Comparison of ENCODE assay signal across 1 cellular context in genomic region chr6:138569970-138570715, GRCh38.
TF ChIP-seq lines count a peak whose summit lies in the region.

No MANE protein-coding gene starts in this region.

TF ChIP-seq in HepG2, 621 proteins besides CTCF, POLR2A, EP300 and RAD21 (continued from another document and continues in another):
- no peak for TF ChIP-seq PCBP1 (IDR thresholded peaks at IDR 0.05; ENCODE audit: borderline replicate concordance, low read depth, low read length)
- TF ChIP-seq CBX1 (IDR thresholded peaks at IDR 0.05; ENCODE audit: low read depth) = no peak
- no peak for TF ChIP-seq ZNF615 (CRISPR knock-in tag; IDR thresholded peaks at IDR 0.05; ENCODE audit: borderline replicate concordance)
- TF ChIP-seq, protein P1, sequence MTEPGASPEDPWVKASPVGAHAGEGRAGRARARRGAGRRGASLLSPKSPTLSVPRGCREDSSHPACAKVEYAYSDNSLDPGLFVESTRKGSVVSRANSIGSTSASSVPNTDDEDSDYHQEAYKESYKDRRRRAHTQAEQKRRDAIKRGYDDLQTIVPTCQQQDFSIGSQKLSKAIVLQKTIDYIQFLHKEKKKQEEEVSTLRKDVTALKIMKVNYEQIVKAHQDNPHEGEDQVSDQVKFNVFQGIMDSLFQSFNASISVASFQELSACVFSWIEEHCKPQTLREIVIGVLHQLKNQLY (CRISPR knock-in tag; IDR thresholded peaks at IDR 0.05) = peak; percentile 15; the same call in 1 of the 2 replicates
- TF ChIP-seq HDAC1 (CRISPR knock-in tag; IDR thresholded peaks at IDR 0.05) = 0 out of 2 replicates have a peak, but pooled peaks have one; percentile 18
- TF ChIP-seq KLF15 (CRISPR knock-in tag; IDR thresholded peaks at IDR 0.05; ENCODE audit: borderline replicate concordance) = no peak
- no peak for TF ChIP-seq SRSF1 (optimal IDR thresholded peaks at IDR 0.05; ENCODE audit: low read depth, low read length)
- TF ChIP-seq ZMYM2 (CRISPR knock-in tag; IDR thresholded peaks at IDR 0.05) = no peak
- TF ChIP-seq ZBTB4 (CRISPR knock-in tag; IDR thresholded peaks at IDR 0.05; ENCODE audit: borderline replicate concordance) = no peak
- TF ChIP-seq NFE2L1 (CRISPR knock-in tag; IDR thresholded peaks at IDR 0.05; ENCODE audit: borderline replicate concordance) = no peak
- no peak for TF ChIP-seq PHF8 (CRISPR knock-in tag; IDR thresholded peaks at IDR 0.05)
- TF ChIP-seq, protein P2, sequence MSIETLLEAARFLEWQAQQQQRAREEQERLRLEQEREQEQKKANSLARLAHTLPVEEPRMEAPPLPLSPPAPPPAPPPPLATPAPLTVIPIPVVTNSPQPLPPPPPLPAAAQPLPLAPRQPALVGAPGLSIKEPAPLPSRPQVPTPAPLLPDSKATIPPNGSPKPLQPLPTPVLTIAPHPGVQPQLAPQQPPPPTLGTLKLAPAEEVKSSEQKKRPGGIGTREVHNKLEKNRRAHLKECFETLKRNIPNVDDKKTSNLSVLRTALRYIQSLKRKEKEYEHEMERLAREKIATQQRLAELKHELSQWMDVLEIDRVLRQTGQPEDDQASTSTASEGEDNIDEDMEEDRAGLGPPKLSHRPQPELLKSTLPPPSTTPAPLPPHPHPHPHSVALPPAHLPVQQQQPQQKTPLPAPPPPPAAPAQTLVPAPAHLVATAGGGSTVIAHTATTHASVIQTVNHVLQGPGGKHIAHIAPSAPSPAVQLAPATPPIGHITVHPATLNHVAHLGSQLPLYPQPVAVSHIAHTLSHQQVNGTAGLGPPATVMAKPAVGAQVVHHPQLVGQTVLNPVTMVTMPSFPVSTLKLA (IDR thresholded peaks at IDR 0.05) = peak; percentile 56
- TF ChIP-seq AGO1 (IDR thresholded peaks at IDR 0.05; ENCODE audit: low read depth, low read length, poor library complexity, severe bottlenecking) = no peak
- no peak for TF ChIP-seq ZNF639 (CRISPR knock-in tag; conservative IDR thresholded peaks at IDR 0.05)
- no peak for TF ChIP-seq ZBTB42 (CRISPR knock-in tag; IDR thresholded peaks at IDR 0.05)
- no peak for TF ChIP-seq ZNF3 (CRISPR knock-in tag; IDR thresholded peaks at IDR 0.05)
- no peak for TF ChIP-seq ZNF598 (CRISPR knock-in tag; IDR thresholded peaks at IDR 0.05; ENCODE audit: borderline replicate concordance)
- 0 out of 2 replicates have a peak, but pooled peaks have one; percentile 15 for TF ChIP-seq NFATC3 (CRISPR knock-in tag; IDR thresholded peaks at IDR 0.05)
- TF ChIP-seq ZNF720 (CRISPR knock-in tag; IDR thresholded peaks at IDR 0.05) = no peak
- no peak for TF ChIP-seq MEF2D (CRISPR knock-in tag; IDR thresholded peaks at IDR 0.05)
- TF ChIP-seq CHD2 (IDR thresholded peaks at IDR 0.05; ENCODE audit: low read depth, low read length) = no peak
- TF ChIP-seq ZNF660 (CRISPR knock-in tag; IDR thresholded peaks at IDR 0.05; ENCODE audit: borderline replicate concordance, low read depth) = no peak
- no peak for TF ChIP-seq SIN3A (IDR thresholded peaks at IDR 0.05; ENCODE audit: borderline replicate concordance, low read depth, low read length)
- no peak for TF ChIP-seq IKZF5 (CRISPR knock-in tag; IDR thresholded peaks at IDR 0.05)
- no peak for TF ChIP-seq ATF1 (CRISPR knock-in tag; IDR thresholded peaks at IDR 0.05)
- TF ChIP-seq ZZZ3 (CRISPR knock-in tag; IDR thresholded peaks at IDR 0.05; ENCODE audit: borderline replicate concordance) = no peak
- TF ChIP-seq SALL2 (CRISPR knock-in tag; IDR thresholded peaks at IDR 0.05) = no peak
- TF ChIP-seq, protein P3, sequence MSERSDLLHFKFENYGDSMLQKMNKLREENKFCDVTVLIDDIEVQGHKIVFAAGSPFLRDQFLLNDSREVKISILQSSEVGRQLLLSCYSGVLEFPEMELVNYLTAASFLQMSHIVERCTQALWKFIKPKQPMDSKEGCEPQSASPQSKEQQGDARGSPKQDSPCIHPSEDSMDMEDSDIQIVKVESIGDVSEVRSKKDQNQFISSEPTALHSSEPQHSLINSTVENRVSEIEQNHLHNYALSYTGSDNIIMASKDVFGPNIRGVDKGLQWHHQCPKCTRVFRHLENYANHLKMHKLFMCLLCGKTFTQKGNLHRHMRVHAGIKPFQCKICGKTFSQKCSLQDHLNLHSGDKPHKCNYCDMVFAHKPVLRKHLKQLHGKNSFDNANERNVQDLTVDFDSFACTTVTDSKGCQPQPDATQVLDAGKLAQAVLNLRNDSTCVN (CRISPR knock-in tag; IDR thresholded peaks at IDR 0.05; ENCODE audit: borderline replicate concordance) = no peak
- TF ChIP-seq ZBTB3 (CRISPR knock-in tag; IDR thresholded peaks at IDR 0.05; ENCODE audit: borderline replicate concordance, low read depth) = no peak
- 0 out of 2 replicates have a peak, but pooled peaks have one; percentile 20 for TF ChIP-seq ISL2 (CRISPR knock-in tag; IDR thresholded peaks at IDR 0.05)
- TF ChIP-seq ZNF101 (CRISPR knock-in tag; IDR thresholded peaks at IDR 0.05; ENCODE audit: borderline replicate concordance, low read depth) = 0 out of 2 replicates have a peak, but pooled peaks have one; percentile 25
- TF ChIP-seq, protein P4, sequence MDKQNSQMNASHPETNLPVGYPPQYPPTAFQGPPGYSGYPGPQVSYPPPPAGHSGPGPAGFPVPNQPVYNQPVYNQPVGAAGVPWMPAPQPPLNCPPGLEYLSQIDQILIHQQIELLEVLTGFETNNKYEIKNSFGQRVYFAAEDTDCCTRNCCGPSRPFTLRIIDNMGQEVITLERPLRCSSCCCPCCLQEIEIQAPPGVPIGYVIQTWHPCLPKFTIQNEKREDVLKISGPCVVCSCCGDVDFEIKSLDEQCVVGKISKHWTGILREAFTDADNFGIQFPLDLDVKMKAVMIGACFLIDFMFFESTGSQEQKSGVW (CRISPR knock-in tag; IDR thresholded peaks at IDR 0.05; ENCODE audit: borderline replicate concordance) = no peak
- no peak for TF ChIP-seq ZNF317 (CRISPR knock-in tag; IDR thresholded peaks at IDR 0.05)
- no peak for TF ChIP-seq ZNF432 (CRISPR knock-in tag; IDR thresholded peaks at IDR 0.05; ENCODE audit: borderline replicate concordance)
- TF ChIP-seq KMT2B (CRISPR knock-in tag; IDR thresholded peaks at IDR 0.05) = peak; percentile 27; the same call in 1 of the 2 replicates
- TF ChIP-seq ZNF619 (CRISPR knock-in tag; IDR thresholded peaks at IDR 0.05) = no peak
- no peak for TF ChIP-seq ZFP90 (CRISPR knock-in tag; IDR thresholded peaks at IDR 0.05; ENCODE audit: borderline replicate concordance)
- no peak for TF ChIP-seq ZNF253 (CRISPR knock-in tag; IDR thresholded peaks at IDR 0.05; ENCODE audit: borderline replicate concordance)
- TF ChIP-seq, protein P5, sequence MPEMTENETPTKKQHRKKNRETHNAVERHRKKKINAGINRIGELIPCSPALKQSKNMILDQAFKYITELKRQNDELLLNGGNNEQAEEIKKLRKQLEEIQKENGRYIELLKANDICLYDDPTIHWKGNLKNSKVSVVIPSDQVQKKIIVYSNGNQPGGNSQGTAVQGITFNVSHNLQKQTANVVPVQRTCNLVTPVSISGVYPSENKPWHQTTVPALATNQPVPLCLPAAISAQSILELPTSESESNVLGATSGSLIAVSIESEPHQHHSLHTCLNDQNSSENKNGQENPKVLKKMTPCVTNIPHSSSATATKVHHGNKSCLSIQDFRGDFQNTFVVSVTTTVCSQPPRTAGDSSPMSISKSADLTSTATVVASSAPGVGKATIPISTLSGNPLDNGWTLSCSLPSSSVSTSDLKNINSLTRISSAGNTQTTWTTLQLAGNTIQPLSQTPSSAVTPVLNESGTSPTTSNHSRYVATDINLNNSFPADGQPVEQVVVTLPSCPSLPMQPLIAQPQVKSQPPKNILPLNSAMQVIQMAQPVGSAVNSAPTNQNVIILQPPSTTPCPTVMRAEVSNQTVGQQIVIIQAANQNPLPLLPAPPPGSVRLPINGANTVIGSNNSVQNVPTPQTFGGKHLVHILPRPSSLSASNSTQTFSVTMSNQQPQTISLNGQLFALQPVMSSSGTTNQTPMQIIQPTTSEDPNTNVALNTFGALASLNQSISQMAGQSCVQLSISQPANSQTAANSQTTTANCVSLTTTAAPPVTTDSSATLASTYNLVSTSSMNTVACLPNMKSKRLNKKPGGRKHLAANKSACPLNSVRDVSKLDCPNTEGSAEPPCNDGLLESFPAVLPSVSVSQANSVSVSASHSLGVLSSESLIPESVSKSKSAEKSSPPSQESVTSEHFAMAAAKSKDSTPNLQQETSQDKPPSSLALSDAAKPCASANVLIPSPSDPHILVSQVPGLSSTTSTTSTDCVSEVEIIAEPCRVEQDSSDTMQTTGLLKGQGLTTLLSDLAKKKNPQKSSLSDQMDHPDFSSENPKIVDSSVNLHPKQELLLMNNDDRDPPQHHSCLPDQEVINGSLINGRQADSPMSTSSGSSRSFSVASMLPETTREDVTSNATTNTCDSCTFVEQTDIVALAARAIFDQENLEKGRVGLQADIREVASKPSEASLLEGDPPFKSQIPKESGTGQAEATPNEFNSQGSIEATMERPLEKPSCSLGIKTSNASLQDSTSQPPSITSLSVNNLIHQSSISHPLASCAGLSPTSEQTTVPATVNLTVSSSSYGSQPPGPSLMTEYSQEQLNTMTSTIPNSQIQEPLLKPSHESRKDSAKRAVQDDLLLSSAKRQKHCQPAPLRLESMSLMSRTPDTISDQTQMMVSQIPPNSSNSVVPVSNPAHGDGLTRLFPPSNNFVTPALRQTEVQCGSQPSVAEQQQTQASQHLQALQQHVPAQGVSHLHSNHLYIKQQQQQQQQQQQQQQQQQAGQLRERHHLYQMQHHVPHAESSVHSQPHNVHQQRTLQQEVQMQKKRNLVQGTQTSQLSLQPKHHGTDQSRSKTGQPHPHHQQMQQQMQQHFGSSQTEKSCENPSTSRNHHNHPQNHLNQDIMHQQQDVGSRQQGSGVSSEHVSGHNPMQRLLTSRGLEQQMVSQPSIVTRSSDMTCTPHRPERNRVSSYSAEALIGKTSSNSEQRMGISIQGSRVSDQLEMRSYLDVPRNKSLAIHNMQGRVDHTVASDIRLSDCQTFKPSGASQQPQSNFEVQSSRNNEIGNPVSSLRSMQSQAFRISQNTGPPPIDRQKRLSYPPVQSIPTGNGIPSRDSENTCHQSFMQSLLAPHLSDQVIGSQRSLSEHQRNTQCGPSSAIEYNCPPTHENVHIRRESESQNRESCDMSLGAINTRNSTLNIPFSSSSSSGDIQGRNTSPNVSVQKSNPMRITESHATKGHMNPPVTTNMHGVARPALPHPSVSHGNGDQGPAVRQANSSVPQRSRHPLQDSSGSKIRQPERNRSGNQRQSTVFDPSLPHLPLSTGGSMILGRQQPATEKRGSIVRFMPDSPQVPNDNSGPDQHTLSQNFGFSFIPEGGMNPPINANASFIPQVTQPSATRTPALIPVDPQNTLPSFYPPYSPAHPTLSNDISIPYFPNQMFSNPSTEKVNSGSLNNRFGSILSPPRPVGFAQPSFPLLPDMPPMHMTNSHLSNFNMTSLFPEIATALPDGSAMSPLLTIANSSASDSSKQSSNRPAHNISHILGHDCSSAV (CRISPR knock-in tag; IDR thresholded peaks at IDR 0.05; ENCODE audit: borderline replicate concordance) = no peak
- TF ChIP-seq ZNF264 (CRISPR knock-in tag; IDR thresholded peaks at IDR 0.05) = no peak
- no peak for TF ChIP-seq KLF11 (CRISPR knock-in tag; IDR thresholded peaks at IDR 0.05)
- TF ChIP-seq ZNF691 (CRISPR knock-in tag; IDR thresholded peaks at IDR 0.05; ENCODE audit: borderline replicate concordance, low read depth) = no peak
- no peak for TF ChIP-seq ESRRA (CRISPR knock-in tag; IDR thresholded peaks at IDR 0.05; ENCODE audit: low read depth)
- 0 out of 2 replicates have a peak, but pooled peaks have one; percentile 48 for TF ChIP-seq FOXJ3 (CRISPR knock-in tag; IDR thresholded peaks at IDR 0.05; ENCODE audit: borderline replicate concordance)
- no peak for TF ChIP-seq NFIB (CRISPR knock-in tag; IDR thresholded peaks at IDR 0.05; ENCODE audit: borderline replicate concordance)
- TF ChIP-seq ZNF562 (CRISPR knock-in tag; IDR thresholded peaks at IDR 0.05; ENCODE audit: borderline replicate concordance) = no peak
